Comparison of ENCODE assay signal across 24 cellular contexts in the genomic region with DNA sequence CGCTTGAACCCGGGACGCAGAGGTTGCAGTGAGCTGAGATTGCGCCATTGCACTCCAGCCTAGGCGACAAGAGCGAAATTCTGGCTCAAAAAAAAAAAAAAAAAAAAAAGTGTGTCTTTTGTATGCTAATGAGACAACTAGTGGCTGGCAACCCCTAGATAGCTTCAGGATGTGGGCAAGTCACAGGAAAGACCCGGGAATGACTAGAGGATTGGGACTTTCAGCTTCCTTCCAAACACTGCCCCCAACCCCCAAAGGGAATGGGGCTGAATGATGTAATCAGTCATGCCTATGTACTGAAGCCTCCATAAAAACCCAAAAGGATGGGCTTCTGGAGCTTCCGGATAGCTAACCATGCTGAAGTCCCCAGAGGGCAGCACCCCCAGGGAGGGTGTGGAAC. TPM values are rescaled to one million over a fixed set of nuclear protein-coding genes. Genes with fewer than 3 reads are reported as not detected.
DNase-seq lines count a peak whose midpoint lies in the region; ATAC-seq lines count a peak whose summit lies in the region.
"Had no signal": no experiment of that assay in that cellular context is flagged by ENCODE, and none has a peak within 500 bp of the region (broad histone marks: within the 10 kb centered on the region; RNA-seq: fewer than 3 reads in every experiment).

No MANE protein-coding gene starts in this region.

- intact Hi-C loops in posterior vena cava (cut with DNase I), result loop anchor here in 1 of 2 donors (10.0 kb wide), 1 partner anchor 408 kb away; no protein-coding TSS in a partner anchor

- no peak for ATAC-seq in GM19351 (IDR thresholded peaks at IDR 0.05; ENCODE audit: unreplicated experiment)
- ATAC-seq: A549; CD8-positive, alpha-beta T cell; Panc1 had no signal

- peak; percentile 4 for DNase-seq in EL
- peak; percentile 42 for DNase-seq in HT1080 (ENCODE audit: low read depth)
- DNase-seq in UCSD-AML1 (lab: John Stamatoyannopoulos, UW; ENCODE audit: unreplicated experiment), result peak; percentile 36
- DNase-seq in DMS153 treated with DMSO at 0.1 percent for 48 hours (lab: John Stamatoyannopoulos, UW; ENCODE audit: unreplicated experiment), result no peak
- no peak for DNase-seq in NCI-H2029 treated with DMSO at 0.1 percent for 48 hours (lab: John Stamatoyannopoulos, UW)
- DNase-seq in posterior vena cava (ENCODE audit: low spot score), result no peak
- DNase-seq: AML-193; Caco-2; CD8-positive, alpha-beta T cell; DND-41; IMR-90; NCI-H1048; NCI-H1417; NCI-H1694; NCI-H2081; NCI-H2227 treated with DMSO at 0.1 percent for 48 hours; NCI-H526 treated with DMSO at 0.1 percent for 48 hours; SHP77; T-helper 1 cell had no signal

RNA-seq across cellular contexts. Expression of a gene that starts 28.6 kb away (rescaled TPM):
- not detected in 2 replicates for total RNA-seq in HT1080 (2014; rRNA removed; shearing (Covaris generic))
- polyA plus RNA-seq in HT1080 (2015; cell fraction: cytosol; rRNA removed), result not detected in 2 replicates
- not detected in 2 replicates for polyA plus RNA-seq in HT1080 (2015; cell fraction: nucleus; rRNA removed)
- total RNA-seq in posterior vena cava, result 1 to 10 TPM; 1.3 to 1.8 TPM
- total RNA-seq: HT-29, NCI-H460 had no signal

RNA-seq across cellular contexts. Expression of a gene that starts 48.7 kb away (rescaled TPM):
- total RNA-seq in HT1080 (2014; rRNA removed; shearing (Covaris generic)), result 129 and 138 TPM in 2 replicates
- 133 and 162 TPM in 2 replicates for polyA plus RNA-seq in HT1080 (2015; cell fraction: cytosol; rRNA removed)
- polyA plus RNA-seq in HT1080 (2015; cell fraction: nucleus; rRNA removed), result 93.9 and 95.9 TPM in 2 replicates
- 10 to 100 TPM; 46.9 to 51.0 TPM for total RNA-seq in posterior vena cava

Comparison
In these comparisons a context has a peak if more than half of its experiments do, and no peak if none do; other contexts are left out.
1. DNase-seq: peak in EL (single experiment), HT1080 (single experiment) and UCSD-AML1 (single experiment); none in DMS153 treated with DMSO at 0.1 percent for 48 hours (single experiment), NCI-H2029 treated with DMSO at 0.1 percent for 48 hours (single experiment) and posterior vena cava (single experiment).